Comparison of ENCODE assay signal across 1 cellular context in the genomic region with DNA sequence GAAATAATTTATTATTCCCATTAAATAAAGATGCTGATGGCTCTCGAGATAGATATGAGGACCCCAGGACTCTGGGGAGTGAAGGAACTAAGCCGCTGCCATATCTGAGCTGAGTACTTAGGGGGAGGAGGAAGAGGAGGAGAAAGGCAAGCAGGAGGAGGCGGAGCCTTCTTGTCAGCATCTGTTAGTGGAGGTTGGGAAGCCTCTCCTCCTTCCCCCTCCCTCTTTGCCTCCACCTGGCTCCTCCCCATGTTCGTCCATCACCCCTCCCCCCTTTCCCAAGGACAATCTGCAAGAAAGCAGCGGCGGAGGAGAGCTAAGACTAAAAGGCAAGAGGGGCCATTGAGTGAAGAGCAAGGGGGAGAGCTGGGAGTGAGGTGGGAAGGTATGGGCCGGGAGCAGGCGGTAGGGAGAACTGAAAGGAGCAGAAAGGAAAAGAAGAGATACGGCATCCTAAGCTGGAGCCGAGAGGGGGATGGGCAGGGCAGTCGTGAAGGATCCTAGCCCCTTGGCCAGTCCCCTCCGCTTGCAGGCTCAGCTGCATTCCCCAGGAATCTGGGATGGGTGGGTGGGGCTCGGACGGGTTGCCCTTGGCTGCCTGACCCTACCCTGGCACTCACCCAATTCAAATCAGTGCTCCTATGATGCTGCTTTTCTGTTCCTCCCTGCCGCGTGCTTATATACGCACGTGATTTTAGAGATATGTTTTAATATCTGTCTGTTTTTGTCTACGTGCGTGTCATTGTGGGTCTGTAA.
A peak's percentile ranks its signal among the peaks of the same experiment; 100 is the strongest.
TF ChIP-seq lines count a peak whose summit lies in the region.

A gene (plus strand): TSS at position 287 of the 756 bp plus-strand sequence. CDS start 3,411 bp downstream, outside the sequence.

TF ChIP-seq in H1, 55 proteins besides CTCF, POLR2A, EP300 and RAD21:
- peak; percentile 58 for TF ChIP-seq TBP (IDR thresholded peaks at IDR 0.05; ENCODE audit: low read depth, low read length)
- no peak for TF ChIP-seq SUZ12 (IDR thresholded peaks at IDR 0.05; ENCODE audit: low read length)
- no peak for TF ChIP-seq CREB1 (IDR thresholded peaks at IDR 0.05)
- TF ChIP-seq EZH2 (IDR thresholded peaks at IDR 0.05; ENCODE audit: low read depth, low read length, severe bottlenecking), result no peak
- TF ChIP-seq BRCA1 (IDR thresholded peaks at IDR 0.05; ENCODE audit: low read depth, low read length), result no peak
- no peak for TF ChIP-seq CHD1 (IDR thresholded peaks at IDR 0.05; ENCODE audit: low read depth, low read length)
- TF ChIP-seq POU5F1 (IDR thresholded peaks at IDR 0.05; ENCODE audit: low read depth, low read length), result no peak
- no peak for TF ChIP-seq SRF (IDR thresholded peaks at IDR 0.05; ENCODE audit: low read depth, low read length)
- TF ChIP-seq, protein P1, sequence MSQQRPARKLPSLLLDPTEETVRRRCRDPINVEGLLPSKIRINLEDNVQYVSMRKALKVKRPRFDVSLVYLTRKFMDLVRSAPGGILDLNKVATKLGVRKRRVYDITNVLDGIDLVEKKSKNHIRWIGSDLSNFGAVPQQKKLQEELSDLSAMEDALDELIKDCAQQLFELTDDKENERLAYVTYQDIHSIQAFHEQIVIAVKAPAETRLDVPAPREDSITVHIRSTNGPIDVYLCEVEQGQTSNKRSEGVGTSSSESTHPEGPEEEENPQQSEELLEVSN (IDR thresholded peaks at IDR 0.05), result no peak
- peak; percentile 60 for TF ChIP-seq SP1 (IDR thresholded peaks at IDR 0.05; ENCODE audit: low read depth, low read length)
- no peak for TF ChIP-seq KDM1A (IDR thresholded peaks at IDR 0.05; ENCODE audit: borderline replicate concordance, low read length)
- no peak for TF ChIP-seq GTF2F1 (IDR thresholded peaks at IDR 0.05; ENCODE audit: borderline replicate concordance, low read depth, low read length)
- peak; percentile 71 for TF ChIP-seq POLR2AphosphoS5 (IDR thresholded peaks at IDR 0.05; ENCODE audit: low read depth, low read length)
- TF ChIP-seq PHF8 (conservative IDR thresholded peaks at IDR 0.05; ENCODE audit: low read depth, low read length), result peak; percentile 61
- TF ChIP-seq, protein P2, sequence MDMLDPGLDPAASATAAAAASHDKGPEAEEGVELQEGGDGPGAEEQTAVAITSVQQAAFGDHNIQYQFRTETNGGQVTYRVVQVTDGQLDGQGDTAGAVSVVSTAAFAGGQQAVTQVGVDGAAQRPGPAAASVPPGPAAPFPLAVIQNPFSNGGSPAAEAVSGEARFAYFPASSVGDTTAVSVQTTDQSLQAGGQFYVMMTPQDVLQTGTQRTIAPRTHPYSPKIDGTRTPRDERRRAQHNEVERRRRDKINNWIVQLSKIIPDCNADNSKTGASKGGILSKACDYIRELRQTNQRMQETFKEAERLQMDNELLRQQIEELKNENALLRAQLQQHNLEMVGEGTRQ (IDR thresholded peaks at IDR 0.05; ENCODE audit: low read length), result no peak
- 0 out of 2 replicates have a peak, but pooled peaks have one; percentile 7 for TF ChIP-seq CHD2 (IDR thresholded peaks at IDR 0.05; ENCODE audit: low read length)
- TF ChIP-seq, protein P3, sequence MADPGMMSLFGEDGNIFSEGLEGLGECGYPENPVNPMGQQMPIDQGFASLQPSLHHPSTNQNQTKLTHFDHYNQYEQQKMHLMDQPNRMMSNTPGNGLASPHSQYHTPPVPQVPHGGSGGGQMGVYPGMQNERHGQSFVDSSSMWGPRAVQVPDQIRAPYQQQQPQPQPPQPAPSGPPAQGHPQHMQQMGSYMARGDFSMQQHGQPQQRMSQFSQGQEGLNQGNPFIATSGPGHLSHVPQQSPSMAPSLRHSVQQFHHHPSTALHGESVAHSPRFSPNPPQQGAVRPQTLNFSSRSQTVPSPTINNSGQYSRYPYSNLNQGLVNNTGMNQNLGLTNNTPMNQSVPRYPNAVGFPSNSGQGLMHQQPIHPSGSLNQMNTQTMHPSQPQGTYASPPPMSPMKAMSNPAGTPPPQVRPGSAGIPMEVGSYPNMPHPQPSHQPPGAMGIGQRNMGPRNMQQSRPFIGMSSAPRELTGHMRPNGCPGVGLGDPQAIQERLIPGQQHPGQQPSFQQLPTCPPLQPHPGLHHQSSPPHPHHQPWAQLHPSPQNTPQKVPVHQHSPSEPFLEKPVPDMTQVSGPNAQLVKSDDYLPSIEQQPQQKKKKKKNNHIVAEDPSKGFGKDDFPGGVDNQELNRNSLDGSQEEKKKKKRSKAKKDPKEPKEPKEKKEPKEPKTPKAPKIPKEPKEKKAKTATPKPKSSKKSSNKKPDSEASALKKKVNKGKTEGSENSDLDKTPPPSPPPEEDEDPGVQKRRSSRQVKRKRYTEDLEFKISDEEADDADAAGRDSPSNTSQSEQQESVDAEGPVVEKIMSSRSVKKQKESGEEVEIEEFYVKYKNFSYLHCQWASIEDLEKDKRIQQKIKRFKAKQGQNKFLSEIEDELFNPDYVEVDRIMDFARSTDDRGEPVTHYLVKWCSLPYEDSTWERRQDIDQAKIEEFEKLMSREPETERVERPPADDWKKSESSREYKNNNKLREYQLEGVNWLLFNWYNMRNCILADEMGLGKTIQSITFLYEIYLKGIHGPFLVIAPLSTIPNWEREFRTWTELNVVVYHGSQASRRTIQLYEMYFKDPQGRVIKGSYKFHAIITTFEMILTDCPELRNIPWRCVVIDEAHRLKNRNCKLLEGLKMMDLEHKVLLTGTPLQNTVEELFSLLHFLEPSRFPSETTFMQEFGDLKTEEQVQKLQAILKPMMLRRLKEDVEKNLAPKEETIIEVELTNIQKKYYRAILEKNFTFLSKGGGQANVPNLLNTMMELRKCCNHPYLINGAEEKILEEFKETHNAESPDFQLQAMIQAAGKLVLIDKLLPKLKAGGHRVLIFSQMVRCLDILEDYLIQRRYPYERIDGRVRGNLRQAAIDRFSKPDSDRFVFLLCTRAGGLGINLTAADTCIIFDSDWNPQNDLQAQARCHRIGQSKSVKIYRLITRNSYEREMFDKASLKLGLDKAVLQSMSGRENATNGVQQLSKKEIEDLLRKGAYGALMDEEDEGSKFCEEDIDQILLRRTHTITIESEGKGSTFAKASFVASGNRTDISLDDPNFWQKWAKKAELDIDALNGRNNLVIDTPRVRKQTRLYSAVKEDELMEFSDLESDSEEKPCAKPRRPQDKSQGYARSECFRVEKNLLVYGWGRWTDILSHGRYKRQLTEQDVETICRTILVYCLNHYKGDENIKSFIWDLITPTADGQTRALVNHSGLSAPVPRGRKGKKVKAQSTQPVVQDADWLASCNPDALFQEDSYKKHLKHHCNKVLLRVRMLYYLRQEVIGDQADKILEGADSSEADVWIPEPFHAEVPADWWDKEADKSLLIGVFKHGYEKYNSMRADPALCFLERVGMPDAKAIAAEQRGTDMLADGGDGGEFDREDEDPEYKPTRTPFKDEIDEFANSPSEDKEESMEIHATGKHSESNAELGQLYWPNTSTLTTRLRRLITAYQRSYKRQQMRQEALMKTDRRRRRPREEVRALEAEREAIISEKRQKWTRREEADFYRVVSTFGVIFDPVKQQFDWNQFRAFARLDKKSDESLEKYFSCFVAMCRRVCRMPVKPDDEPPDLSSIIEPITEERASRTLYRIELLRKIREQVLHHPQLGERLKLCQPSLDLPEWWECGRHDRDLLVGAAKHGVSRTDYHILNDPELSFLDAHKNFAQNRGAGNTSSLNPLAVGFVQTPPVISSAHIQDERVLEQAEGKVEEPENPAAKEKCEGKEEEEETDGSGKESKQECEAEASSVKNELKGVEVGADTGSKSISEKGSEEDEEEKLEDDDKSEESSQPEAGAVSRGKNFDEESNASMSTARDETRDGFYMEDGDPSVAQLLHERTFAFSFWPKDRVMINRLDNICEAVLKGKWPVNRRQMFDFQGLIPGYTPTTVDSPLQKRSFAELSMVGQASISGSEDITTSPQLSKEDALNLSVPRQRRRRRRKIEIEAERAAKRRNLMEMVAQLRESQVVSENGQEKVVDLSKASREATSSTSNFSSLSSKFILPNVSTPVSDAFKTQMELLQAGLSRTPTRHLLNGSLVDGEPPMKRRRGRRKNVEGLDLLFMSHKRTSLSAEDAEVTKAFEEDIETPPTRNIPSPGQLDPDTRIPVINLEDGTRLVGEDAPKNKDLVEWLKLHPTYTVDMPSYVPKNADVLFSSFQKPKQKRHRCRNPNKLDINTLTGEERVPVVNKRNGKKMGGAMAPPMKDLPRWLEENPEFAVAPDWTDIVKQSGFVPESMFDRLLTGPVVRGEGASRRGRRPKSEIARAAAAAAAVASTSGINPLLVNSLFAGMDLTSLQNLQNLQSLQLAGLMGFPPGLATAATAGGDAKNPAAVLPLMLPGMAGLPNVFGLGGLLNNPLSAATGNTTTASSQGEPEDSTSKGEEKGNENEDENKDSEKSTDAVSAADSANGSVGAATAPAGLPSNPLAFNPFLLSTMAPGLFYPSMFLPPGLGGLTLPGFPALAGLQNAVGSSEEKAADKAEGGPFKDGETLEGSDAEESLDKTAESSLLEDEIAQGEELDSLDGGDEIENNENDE (IDR thresholded peaks at IDR 0.05; ENCODE audit: insufficient replicate concordance, low read length), result no peak
- 0 out of 2 replicates have a peak, but pooled peaks have one; percentile 6 for TF ChIP-seq YY1 (IDR thresholded peaks at IDR 0.05; ENCODE audit: low read depth, low read length)
- no peak for TF ChIP-seq JUN (IDR thresholded peaks at IDR 0.05; ENCODE audit: low read depth, low read length)
- TF ChIP-seq, protein P4, sequence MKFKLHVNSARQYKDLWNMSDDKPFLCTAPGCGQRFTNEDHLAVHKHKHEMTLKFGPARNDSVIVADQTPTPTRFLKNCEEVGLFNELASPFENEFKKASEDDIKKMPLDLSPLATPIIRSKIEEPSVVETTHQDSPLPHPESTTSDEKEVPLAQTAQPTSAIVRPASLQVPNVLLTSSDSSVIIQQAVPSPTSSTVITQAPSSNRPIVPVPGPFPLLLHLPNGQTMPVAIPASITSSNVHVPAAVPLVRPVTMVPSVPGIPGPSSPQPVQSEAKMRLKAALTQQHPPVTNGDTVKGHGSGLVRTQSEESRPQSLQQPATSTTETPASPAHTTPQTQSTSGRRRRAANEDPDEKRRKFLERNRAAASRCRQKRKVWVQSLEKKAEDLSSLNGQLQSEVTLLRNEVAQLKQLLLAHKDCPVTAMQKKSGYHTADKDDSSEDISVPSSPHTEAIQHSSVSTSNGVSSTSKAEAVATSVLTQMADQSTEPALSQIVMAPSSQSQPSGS (IDR thresholded peaks at IDR 0.05; ENCODE audit: low read length), result no peak
- TF ChIP-seq ASH2L (IDR thresholded peaks at IDR 0.05; ENCODE audit: low read length), result peak; percentile 99
- TF ChIP-seq KDM4A (IDR thresholded peaks at IDR 0.05; ENCODE audit: low read depth, low read length, severe bottlenecking), result peak; percentile 81
- peak; percentile 33 for TF ChIP-seq SAP30 (IDR thresholded peaks at IDR 0.05; ENCODE audit: insufficient read depth, insufficient replicate concordance, low read length)
- no peak for TF ChIP-seq RFX5 (IDR thresholded peaks at IDR 0.05; ENCODE audit: borderline replicate concordance, low read depth, low read length)
- no peak for TF ChIP-seq HDAC6 (IDR thresholded peaks at IDR 0.05; ENCODE audit: low read depth, low read length)
- peak; percentile 99 for TF ChIP-seq RBBP5 (IDR thresholded peaks at IDR 0.05; ENCODE audit: borderline replicate concordance, low read depth, low read length)
- no peak for TF ChIP-seq NANOG (IDR thresholded peaks at IDR 0.05; ENCODE audit: insufficient read depth, low read depth, low read length, poor library complexity, severe bottlenecking)
- no peak for TF ChIP-seq RXRA (IDR thresholded peaks at IDR 0.05; ENCODE audit: insufficient read depth, low read depth, low read length)
- peak; percentile 74 for TF ChIP-seq TAF1 (IDR thresholded peaks at IDR 0.05; ENCODE audit: low read depth, low read length)
- TF ChIP-seq BACH1 (IDR thresholded peaks at IDR 0.05; ENCODE audit: low read length), result no peak
- TF ChIP-seq JUND (IDR thresholded peaks at IDR 0.05; ENCODE audit: low read length), result no peak
- TF ChIP-seq, protein P5, sequence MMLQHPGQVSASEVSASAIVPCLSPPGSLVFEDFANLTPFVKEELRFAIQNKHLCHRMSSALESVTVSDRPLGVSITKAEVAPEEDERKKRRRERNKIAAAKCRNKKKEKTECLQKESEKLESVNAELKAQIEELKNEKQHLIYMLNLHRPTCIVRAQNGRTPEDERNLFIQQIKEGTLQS (IDR thresholded peaks at IDR 0.05; ENCODE audit: insufficient read depth, low read depth, low read length), result no peak
- no peak for TF ChIP-seq CBX5 (IDR thresholded peaks at IDR 0.05; ENCODE audit: low read depth, low read length)
- no peak for TF ChIP-seq NRF1 (IDR thresholded peaks at IDR 0.05; ENCODE audit: low read depth, low read length)
- TF ChIP-seq TEAD4 (IDR thresholded peaks at IDR 0.05; ENCODE audit: low read depth, low read length), result peak; percentile 64
